ENCODE assay signal across 35 cellular contexts in genomic region chr6:79712144-79712543, GRCh38.
"Had no signal": no experiment of that assay in that cellular context is flagged by ENCODE, and none has a peak within 500 bp of the region (broad histone marks: within the 10 kb centered on the region; RNA-seq: fewer than 3 reads in every experiment).

No MANE protein-coding gene starts in this region.

- H3K4me3 ChIP-seq: adrenal gland, body of pancreas, breast epithelium had no signal

- ATAC-seq: activated naive CD4-positive, alpha-beta T cell treated with anti-CD3 and anti-CD28 coated beads, Interleukin-2, amount 50 U/mL, for 72 hours; activated T-cell treated with anti-CD3 and anti-CD28 coated beads, Interleukin-2, amount 50 U/mL, for 4 hours; body of pancreas; PC-3; Right ventricle myocardium inferior had no signal

- DNase-seq: activated B cell treated with CpG ODN at 0.5 μM for 24 hours; activated CD4-positive, alpha-beta memory T cell treated with anti-CD3 and anti-CD28 coated beads for 36 hours; activated CD4-positive, alpha-beta T cell treated with anti-CD3 and anti-CD28 coated beads for 4 hours; activated CD4-positive, alpha-beta T cell treated with anti-CD3 and anti-CD28 coated beads, Interleukin-2, amount 50 U/mL, for 1 hour; activated CD4-positive, CD25-positive, alpha-beta regulatory T cell treated with anti-CD3 and anti-CD28 coated beads, Interleukin-2, amount 50 U/mL, for 72 hours; activated CD8-positive, alpha-beta memory T cell treated with anti-CD3 and anti-CD28 coated beads, Interleukin-2, amount 50 U/mL, for 4 hours; activated gamma-delta T cell treated with Interleukin-2 at 50 U/mL for 16 hours; activated naive CD4-positive, alpha-beta T cell treated with anti-CD3 and anti-CD28 coated beads for 36 hours; activated T-cell treated with anti-CD3 and anti-CD28 coated beads for 4 hours; activated T-cell treated with anti-CD3 and anti-CD28 coated beads, Interleukin-2, amount 50 U/mL, for 4 hours; adrenal gland; body of pancreas; Karpas-422; KBM-7; NCI-H1105; NCI-H1417 treated with DMSO at 0.1 percent for 48 hours; NCI-H1694; NCI-H1930; NCI-H2081 treated with DMSO at 0.1 percent for 48 hours; NCI-H226; NCI-H446 treated with DMSO at 0.1 percent for 48 hours; NCI-H524; NCI-H748 treated with DMSO at 0.1 percent for 48 hours; NK-92 treated with Interleukin-12 subunit alpha and Interleukin-12 subunit beta, amount 100 ng/mL, for 24 hours; PC-3; SW 1271; T-helper 1 cell; T-helper 2 cell; T-helper 9 cell had no signal

- H3K4me3 Mint-ChIP-seq: activated B cell treated with CpG ODN at 0.5 μM for 24 hours; activated CD4-positive, alpha-beta memory T cell treated with anti-CD3 and anti-CD28 coated beads for 36 hours; activated naive CD4-positive, alpha-beta T cell treated with anti-CD3 and anti-CD28 coated beads for 36 hours; activated T-cell treated with anti-CD3 and anti-CD28 coated beads, Interleukin-2, amount 50 U/mL, for 4 hours; activated T-helper 1 cell treated with anti-CD3 and anti-CD28 coated beads, Interleukin-12 subunit alpha, Interleukin-12 subunit beta, Interleukin-2, Interleukin-4 antibody, amounts not matched to agents 30 ng/mL and 10 ng/mL and 1 ng/mL, durations not matched to agents 14 hours and 24 hours and 36 hours had no signal

- H3K4me1 Mint-ChIP-seq: activated B cell treated with CpG ODN at 0.5 μM for 24 hours had no signal

- H3K36me3 Mint-ChIP-seq: activated CD4-positive, alpha-beta memory T cell treated with anti-CD3 and anti-CD28 coated beads for 36 hours; activated naive CD4-positive, alpha-beta T cell treated with anti-CD3 and anti-CD28 coated beads, Interleukin-2, amount 50 U/mL, for 72 hours had no signal

- H3K36me3 ChIP-seq: adrenal gland, breast epithelium had no signal

- H3K9me3 ChIP-seq: adrenal gland, body of pancreas, breast epithelium had no signal

- H3K27me3 Mint-ChIP-seq: activated B cell treated with CpG ODN at 0.5 μM for 24 hours had no signal

- H3K27me3 ChIP-seq: body of pancreas, breast epithelium had no signal

- H3K9me3 Mint-ChIP-seq: activated B cell treated with CpG ODN at 0.5 μM for 24 hours; activated CD4-positive, alpha-beta memory T cell treated with anti-CD3 and anti-CD28 coated beads for 36 hours; activated naive CD4-positive, alpha-beta T cell treated with anti-CD3 and anti-CD28 coated beads for 36 hours; activated naive CD4-positive, alpha-beta T cell treated with anti-CD3 and anti-CD28 coated beads, Interleukin-2, amount 50 U/mL, for 72 hours; activated T-cell treated with anti-CD3 and anti-CD28 coated beads, Interleukin-2, amount 50 U/mL, for 4 hours; activated T-helper 1 cell treated with anti-CD3 and anti-CD28 coated beads, Interleukin-12 subunit alpha, Interleukin-12 subunit beta, Interleukin-2, Interleukin-4 antibody, amounts not matched to agents 30 ng/mL and 10 ng/mL and 1 ng/mL, durations not matched to agents 14 hours and 24 hours and 36 hours had no signal

- H3K27ac Mint-ChIP-seq: activated B cell treated with CpG ODN at 0.5 μM for 24 hours; activated CD4-positive, alpha-beta memory T cell treated with anti-CD3 and anti-CD28 coated beads for 36 hours; activated naive CD4-positive, alpha-beta T cell treated with anti-CD3 and anti-CD28 coated beads for 36 hours; activated T-helper 1 cell treated with anti-CD3 and anti-CD28 coated beads, Interleukin-12 subunit alpha, Interleukin-12 subunit beta, Interleukin-2, Interleukin-4 antibody, amounts not matched to agents 30 ng/mL and 10 ng/mL and 1 ng/mL, durations not matched to agents 14 hours and 24 hours and 36 hours had no signal

- H3K27ac ChIP-seq: adrenal gland, body of pancreas, RWPE1, VCaP had no signal

- H3K4me1 ChIP-seq: adrenal gland, breast epithelium had no signal
